33 cellular contexts compared by ENCODE assay signal in genomic region chr10:86048973-86049372, GRCh38.
"Had no signal": no experiment of that assay in that cellular context is flagged by ENCODE, and none has a peak within 500 bp of the region (broad histone marks: within the 10 kb centered on the region; RNA-seq: fewer than 3 reads in every experiment).

No MANE protein-coding gene starts in this region.

- H3K36me3 Mint-ChIP-seq: activated CD4-positive, alpha-beta memory T cell treated with anti-CD3 and anti-CD28 coated beads for 36 hours; brain had no signal

- H3K4me3 ChIP-seq: K562 had no signal

- H3K4me1 Mint-ChIP-seq: activated B cell treated with CpG ODN at 0.5 μM for 24 hours, brain had no signal

- H3K27ac Mint-ChIP-seq: activated B cell treated with CpG ODN at 0.5 μM for 24 hours; activated CD4-positive, alpha-beta memory T cell treated with anti-CD3 and anti-CD28 coated beads for 36 hours; activated naive CD4-positive, alpha-beta T cell treated with anti-CD3 and anti-CD28 coated beads for 36 hours; activated naive CD8-positive, alpha-beta T cell; activated naive CD8-positive, alpha-beta T cell treated with anti-CD3 and anti-CD28 coated beads, Interleukin-2, amount 50 U/mL, for 24 hours; activated T-helper 1 cell treated with anti-CD3 and anti-CD28 coated beads, Interleukin-12 subunit alpha, Interleukin-12 subunit beta, Interleukin-2, Interleukin-4 antibody, amounts not matched to agents 30 ng/mL and 10 ng/mL and 1 ng/mL, durations not matched to agents 14 hours and 24 hours and 36 hours; brain had no signal

- H3K4me3 Mint-ChIP-seq: activated B cell treated with CpG ODN at 0.5 μM for 24 hours; activated CD4-positive, alpha-beta memory T cell treated with anti-CD3 and anti-CD28 coated beads for 36 hours; activated naive CD4-positive, alpha-beta T cell treated with anti-CD3 and anti-CD28 coated beads for 36 hours; activated naive CD8-positive, alpha-beta T cell; activated naive CD8-positive, alpha-beta T cell treated with anti-CD3 and anti-CD28 coated beads, Interleukin-2, amount 50 U/mL, for 24 hours; activated T-cell treated with anti-CD3 and anti-CD28 coated beads, Interleukin-2, amount 50 U/mL, for 4 hours; activated T-helper 1 cell treated with anti-CD3 and anti-CD28 coated beads, Interleukin-12 subunit alpha, Interleukin-12 subunit beta, Interleukin-2, Interleukin-4 antibody, amounts not matched to agents 30 ng/mL and 10 ng/mL and 1 ng/mL, durations not matched to agents 14 hours and 24 hours and 36 hours; brain had no signal

- H3K9me3 Mint-ChIP-seq: activated B cell treated with CpG ODN at 0.5 μM for 24 hours; activated CD4-positive, alpha-beta memory T cell treated with anti-CD3 and anti-CD28 coated beads for 36 hours; activated naive CD4-positive, alpha-beta T cell treated with anti-CD3 and anti-CD28 coated beads for 36 hours; activated naive CD8-positive, alpha-beta T cell treated with anti-CD3 and anti-CD28 coated beads, Interleukin-2, amount 50 U/mL, for 24 hours; activated T-cell treated with anti-CD3 and anti-CD28 coated beads, Interleukin-2, amount 50 U/mL, for 4 hours; activated T-helper 1 cell treated with anti-CD3 and anti-CD28 coated beads, Interleukin-12 subunit alpha, Interleukin-12 subunit beta, Interleukin-2, Interleukin-4 antibody, amounts not matched to agents 30 ng/mL and 10 ng/mL and 1 ng/mL, durations not matched to agents 14 hours and 24 hours and 36 hours had no signal

- ATAC-seq: activated naive CD8-positive, alpha-beta T cell treated with anti-CD3 and anti-CD28 coated beads, Interleukin-2, amount 50 U/mL, for 24 hours; activated T-cell treated with anti-CD3 and anti-CD28 coated beads, Interleukin-2, amount 50 U/mL, for 4 hours; K562; Panc1 had no signal

- DNase-seq: activated B cell treated with CpG ODN at 0.5 μM for 24 hours; activated CD4-positive, alpha-beta memory T cell treated with anti-CD3 and anti-CD28 coated beads for 36 hours; activated CD4-positive, alpha-beta T cell treated with anti-CD3 and anti-CD28 coated beads for 4 hours; activated CD4-positive, alpha-beta T cell treated with anti-CD3 and anti-CD28 coated beads, Interleukin-2, amount 50 U/mL, for 1 hour; activated CD4-positive, CD25-positive, alpha-beta regulatory T cell treated with anti-CD3 and anti-CD28 coated beads, Interleukin-2, amount 50 U/mL, for 72 hours; activated gamma-delta T cell treated with Interleukin-2 at 50 U/mL for 16 hours; activated naive CD4-positive, alpha-beta T cell treated with anti-CD3 and anti-CD28 coated beads for 36 hours; activated naive CD8-positive, alpha-beta T cell treated with anti-CD3 and anti-CD28 coated beads, Interleukin-2, amount 50 U/mL, for 24 hours; activated T-cell treated with anti-CD3 and anti-CD28 coated beads for 4 hours; activated T-cell treated with anti-CD3 and anti-CD28 coated beads, Interleukin-2, amount 50 U/mL, for 4 hours; anterior cingulate cortex; central memory CD4-positive, alpha-beta T cell; IMR-90; Karpas-422; NCI-H1048; NCI-H1105 treated with DMSO at 0.1 percent for 48 hours; NCI-H1436; NCI-H1694; NCI-H1930; NCI-H2081 treated with DMSO at 0.1 percent for 48 hours; NCI-H226; NCI-H446 treated with DMSO at 0.1 percent for 48 hours; NCI-H524; SW 1271; T-helper 1 cell; T-helper 2 cell; T-helper 9 cell had no signal

- H3K27ac ChIP-seq: VCaP had no signal
